In the genomic region with DNA sequence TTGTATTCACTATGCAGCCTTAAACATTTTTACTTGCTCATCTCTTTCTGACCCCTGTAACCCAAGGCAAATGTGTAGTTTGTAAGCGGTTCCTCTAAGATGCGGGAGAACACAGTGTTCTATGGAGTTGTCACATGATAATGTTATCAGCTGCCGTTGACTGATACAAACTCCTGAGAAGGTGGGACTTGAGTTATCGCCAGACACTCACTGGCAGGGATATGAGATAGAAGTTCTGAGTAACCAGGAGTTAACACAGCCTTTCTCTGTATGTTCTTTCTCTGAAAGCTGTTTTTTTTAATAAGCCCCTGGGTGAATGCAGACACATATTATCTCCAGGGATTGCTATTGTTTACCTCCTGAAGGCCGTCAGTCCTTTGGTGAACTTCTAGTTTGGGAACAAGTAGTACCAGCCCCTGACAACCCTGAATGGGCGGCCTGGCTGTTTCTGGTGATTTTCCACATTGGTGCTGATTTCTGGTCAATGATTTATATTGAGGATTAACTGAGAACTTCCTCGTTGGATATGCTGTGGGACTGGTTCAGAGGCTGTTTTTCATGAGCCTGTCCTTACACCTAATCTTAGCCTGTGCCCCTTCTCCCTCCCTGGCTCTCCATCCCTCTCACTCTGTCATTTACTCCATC, we compare ENCODE assay signal across 13 cellular contexts.
DNase-seq lines count a peak whose midpoint lies in the region; ATAC-seq, FAIRE-seq and TF ChIP-seq lines count a peak whose summit lies in the region.
"Had no signal": no experiment of that assay in that cellular context is flagged by ENCODE, and none has a peak within 500 bp of the region (broad histone marks: within the 10 kb centered on the region; RNA-seq: fewer than 3 reads in every experiment).

No MANE protein-coding gene starts in this region.

- WGBS in prostate gland = 21% methylated on average over 7 of the region's 7 CpGs

- H3K27me3 ChIP-seq in GM23338 (ENCODE audit: insufficient read depth) (no peaks in the 10 kb centered on the region), prostate gland (replicated peaks; ENCODE audit: insufficient read depth) (no peaks in the 10 kb centered on the region)

- H3K27ac ChIP-seq in GM23338 (ENCODE audit: low read depth) = 0 out of 2 replicates have a peak overlapping the region, but pooled peaks have one; percentile 57
- H3K27ac ChIP-seq in prostate gland = peak overlapping the region; percentile 65 to 76

- H3K9me3 Mint-ChIP-seq in GM23338 = no peaks in the 10 kb centered on the region
- H3K9me3 Mint-ChIP-seq: activated naive CD4-positive, alpha-beta T cell treated with anti-CD3 and anti-CD28 coated beads for 36 hours had no signal

- H3F3A ChIP-seq in GM23338 (replicated peaks; ENCODE audit: low read depth) = no peaks in the 10 kb centered on the region

- H3K27ac Mint-ChIP-seq in GM23338 = no peak overlapping the region
- H3K27ac Mint-ChIP-seq: activated CD4-positive, alpha-beta T cell treated with anti-CD3 and anti-CD28 coated beads, Interleukin-2, amount 10 ng/mL, durations not matched to agents 7 days and 5 days; activated naive CD4-positive, alpha-beta T cell treated with anti-CD3 and anti-CD28 coated beads for 36 hours had no signal

- H3K4me3 Mint-ChIP-seq in GM23338 = no peak overlapping the region
- H3K4me3 Mint-ChIP-seq: activated CD4-positive, alpha-beta T cell treated with anti-CD3 and anti-CD28 coated beads, Interleukin-2, amount 10 ng/mL, durations not matched to agents 7 days and 5 days; activated naive CD4-positive, alpha-beta T cell treated with anti-CD3 and anti-CD28 coated beads for 36 hours had no signal

- no peak for ATAC-seq in GM23338

- no peak for TF ChIP-seq CTCF in GM23338 (conservative IDR thresholded peaks at IDR 0.05; ENCODE audit: low read depth in 2 of 2)
- no peak for TF ChIP-seq CTCF in cardiac fibroblast (IDR thresholded peaks at IDR 0.05; ENCODE audit: low read depth, low read length)
- no peak for TF ChIP-seq CTCF in prostate gland (IDR thresholded peaks at IDR 0.05)

- H3K4me2 ChIP-seq in GM23338 = no peak overlapping the region

- H3K4me1 Mint-ChIP-seq in GM23338 = peaks cover 24% of the 10 kb centered on the region

- H3K9me3 ChIP-seq in prostate gland = no peaks in the 10 kb centered on the region

- peak; percentile 66 for FAIRE-seq in islet of Langerhans (lab: Jason Lieb, UNC)
- FAIRE-seq: G401.6 had no signal

- DNase-seq in GM23338 (ENCODE audit: low spot score) = no peak
- peak; percentile 34 to 49 for DNase-seq in cardiac fibroblast (ENCODE audit: low read depth in 2 of 2)
- DNase-seq in prostate gland (ENCODE audit: low spot score) = peak; percentile 51
- no peak for DNase-seq in NCI-H1092 (lab: John Stamatoyannopoulos, UW)
- DNase-seq in hippocampal formation (lab: John Stamatoyannopoulos, UW) = no peak
- no peak for DNase-seq in activated CD4-positive, alpha-beta T cell treated with anti-CD3 and anti-CD28 coated beads for 1 hour
- no peak for DNase-seq in HuH-7 (ENCODE audit: low spot score)
- DNase-seq: activated CD4-positive, alpha-beta T cell treated with anti-CD3 and anti-CD28 coated beads, Interleukin-2, amount 10 ng/mL, durations not matched to agents 7 days and 5 days; activated naive CD4-positive, alpha-beta T cell treated with anti-CD3 and anti-CD28 coated beads for 36 hours; NCI-H1930; stimulated activated CD4-positive, alpha-beta T cell treated with anti-CD3 and anti-CD28 coated beads, Interleukin-4, amount 100 ng/mL, for 4 hours had no signal

- H3K9me2 ChIP-seq in GM23338 (ENCODE audit: insufficient read depth) = no peaks in the 10 kb centered on the region

- TF ChIP-seq POLR2A in prostate gland (IDR thresholded peaks at IDR 0.05) = no peak

- H4K20me1 ChIP-seq in GM23338 (replicated peaks; ENCODE audit: insufficient read depth) = no peaks in the 10 kb centered on the region

- H3K36me3 Mint-ChIP-seq in GM23338 (ENCODE audit: low read depth) = peaks cover 8% of the 10 kb centered on the region

- peaks cover 87% of the 10 kb centered on the region for H3K79me2 ChIP-seq in GM23338 (replicated peaks; ENCODE audit: insufficient read depth)

- H3K4me1 ChIP-seq in GM23338 (ENCODE audit: insufficient read depth) (peaks cover 11% of the 10 kb centered on the region), prostate gland (replicated peaks) (peaks cover 10% of the 10 kb centered on the region)

- H3K4me3 ChIP-seq in GM23338 (no peak overlapping the region), cardiac fibroblast (replicated peaks in 1 of 2; ENCODE audit: low read depth in 2 of 2, low read length in 2 of 2) (no peak overlapping the region), prostate gland (no peak overlapping the region)

- intact Hi-C loops in prostate gland (cut with DNase I) = no loop called here

- H3K36me3 ChIP-seq in GM23338 (ENCODE audit: insufficient read depth) (no peaks in the 10 kb centered on the region), prostate gland (no peaks in the 10 kb centered on the region)

- H2AFZ ChIP-seq in GM23338 = no peak overlapping the region

- H3K27me3 Mint-ChIP-seq in GM23338 (ENCODE audit: insufficient read depth, low read depth, poor library complexity) = peaks cover 5% of the 10 kb centered on the region

TF ChIP-seq in GM23338, 12 proteins besides CTCF, POLR2A, EP300 and RAD21:
- TF ChIP-seq CREB1 (CRISPR knock-in tag; IDR thresholded peaks at IDR 0.05; ENCODE audit: low read depth) = no peak
- no peak for TF ChIP-seq ZNF114 (CRISPR knock-in tag; IDR thresholded peaks at IDR 0.05)
- no peak for TF ChIP-seq POLR2AphosphoS5 (IDR thresholded peaks at IDR 0.05; ENCODE audit: low read depth)
- TF ChIP-seq EZH2 (IDR thresholded peaks at IDR 0.05; ENCODE audit: low read depth, unreplicated experiment) = no peak
- TF ChIP-seq, protein P1, sequence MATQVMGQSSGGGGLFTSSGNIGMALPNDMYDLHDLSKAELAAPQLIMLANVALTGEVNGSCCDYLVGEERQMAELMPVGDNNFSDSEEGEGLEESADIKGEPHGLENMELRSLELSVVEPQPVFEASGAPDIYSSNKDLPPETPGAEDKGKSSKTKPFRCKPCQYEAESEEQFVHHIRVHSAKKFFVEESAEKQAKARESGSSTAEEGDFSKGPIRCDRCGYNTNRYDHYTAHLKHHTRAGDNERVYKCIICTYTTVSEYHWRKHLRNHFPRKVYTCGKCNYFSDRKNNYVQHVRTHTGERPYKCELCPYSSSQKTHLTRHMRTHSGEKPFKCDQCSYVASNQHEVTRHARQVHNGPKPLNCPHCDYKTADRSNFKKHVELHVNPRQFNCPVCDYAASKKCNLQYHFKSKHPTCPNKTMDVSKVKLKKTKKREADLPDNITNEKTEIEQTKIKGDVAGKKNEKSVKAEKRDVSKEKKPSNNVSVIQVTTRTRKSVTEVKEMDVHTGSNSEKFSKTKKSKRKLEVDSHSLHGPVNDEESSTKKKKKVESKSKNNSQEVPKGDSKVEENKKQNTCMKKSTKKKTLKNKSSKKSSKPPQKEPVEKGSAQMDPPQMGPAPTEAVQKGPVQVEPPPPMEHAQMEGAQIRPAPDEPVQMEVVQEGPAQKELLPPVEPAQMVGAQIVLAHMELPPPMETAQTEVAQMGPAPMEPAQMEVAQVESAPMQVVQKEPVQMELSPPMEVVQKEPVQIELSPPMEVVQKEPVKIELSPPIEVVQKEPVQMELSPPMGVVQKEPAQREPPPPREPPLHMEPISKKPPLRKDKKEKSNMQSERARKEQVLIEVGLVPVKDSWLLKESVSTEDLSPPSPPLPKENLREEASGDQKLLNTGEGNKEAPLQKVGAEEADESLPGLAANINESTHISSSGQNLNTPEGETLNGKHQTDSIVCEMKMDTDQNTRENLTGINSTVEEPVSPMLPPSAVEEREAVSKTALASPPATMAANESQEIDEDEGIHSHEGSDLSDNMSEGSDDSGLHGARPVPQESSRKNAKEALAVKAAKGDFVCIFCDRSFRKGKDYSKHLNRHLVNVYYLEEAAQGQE (IDR thresholded peaks at IDR 0.05; ENCODE audit: unreplicated experiment) = no peak
- no peak for TF ChIP-seq JUNB (IDR thresholded peaks at IDR 0.05; ENCODE audit: unreplicated experiment)
- TF ChIP-seq EZH2phosphoT487 (IDR thresholded peaks at IDR 0.05; ENCODE audit: unreplicated experiment) = no peak
- TF ChIP-seq, protein P2, sequence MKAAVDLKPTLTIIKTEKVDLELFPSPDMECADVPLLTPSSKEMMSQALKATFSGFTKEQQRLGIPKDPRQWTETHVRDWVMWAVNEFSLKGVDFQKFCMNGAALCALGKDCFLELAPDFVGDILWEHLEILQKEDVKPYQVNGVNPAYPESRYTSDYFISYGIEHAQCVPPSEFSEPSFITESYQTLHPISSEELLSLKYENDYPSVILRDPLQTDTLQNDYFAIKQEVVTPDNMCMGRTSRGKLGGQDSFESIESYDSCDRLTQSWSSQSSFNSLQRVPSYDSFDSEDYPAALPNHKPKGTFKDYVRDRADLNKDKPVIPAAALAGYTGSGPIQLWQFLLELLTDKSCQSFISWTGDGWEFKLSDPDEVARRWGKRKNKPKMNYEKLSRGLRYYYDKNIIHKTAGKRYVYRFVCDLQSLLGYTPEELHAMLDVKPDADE (IDR thresholded peaks at IDR 0.05) = no peak

Comparison
In these comparisons a context has a peak if more than half of its experiments do, and no peak if none do; other contexts are left out.
1. DNase-seq: peak in cardiac fibroblast (2 of 2) and prostate gland (single experiment); none in GM23338 (single experiment), NCI-H1092 (single experiment), hippocampal formation (0 of 2), activated CD4-positive, alpha-beta T cell treated with anti-CD3 and anti-CD28 coated beads for 1 hour (single experiment) and HuH-7 (single experiment).